8 cellular contexts compared by ENCODE assay signal in the genomic region with DNA sequence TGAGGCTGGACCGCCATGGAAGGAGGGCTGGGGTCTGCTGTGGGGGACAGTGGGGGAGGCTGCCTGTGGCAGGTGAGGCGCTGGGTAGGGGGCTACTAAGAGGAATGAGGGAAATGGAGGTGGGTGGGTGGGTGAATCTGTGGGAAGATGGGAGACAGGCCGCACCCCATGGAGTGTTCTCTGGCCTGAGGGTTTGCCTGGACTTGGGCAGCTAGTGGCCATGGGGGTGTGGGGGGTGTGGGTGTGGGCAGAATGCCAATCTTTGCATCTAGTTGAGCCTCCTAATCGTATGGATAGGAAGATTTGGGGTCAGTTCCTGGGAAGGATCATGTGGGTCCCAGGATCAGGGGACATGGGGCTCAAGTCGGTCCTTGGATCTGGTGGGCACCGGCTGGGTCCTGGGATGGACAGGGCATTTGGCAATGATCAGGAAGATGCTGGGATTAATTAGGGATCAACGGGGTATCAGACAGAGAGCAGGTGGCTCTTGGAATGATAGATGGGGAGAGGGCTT. TPM values are rescaled to one million over a fixed set of nuclear protein-coding genes. Genes with fewer than 3 reads are reported as not detected.
DNase-seq lines count a peak whose midpoint lies in the region; ATAC-seq and TF ChIP-seq lines count a peak whose summit lies in the region.

No MANE protein-coding gene starts in this region.

- H3K27ac ChIP-seq in CD4-positive, alpha-beta memory T cell (ENCODE audit: low read depth, low read length) = peak overlapping the region; percentile 70
- H3K27ac ChIP-seq in MM.1S (ENCODE audit: low read length) (no peak overlapping the region), neural progenitor cell (no peak overlapping the region)
- peak overlapping the region; percentile 80 for H3K27ac ChIP-seq in effector memory CD4-positive, alpha-beta T cell (ENCODE audit: insufficient read depth, low read length, poor library complexity, severe bottlenecking)

- peak overlapping the region; percentile 90 to 94 (median 92) for H3K4me3 Mint-ChIP-seq in CD4-positive, alpha-beta memory T cell
- H3K4me3 Mint-ChIP-seq in neural progenitor cell = peak overlapping the region; percentile 91

- no peaks in the 10 kb centered on the region for H3K9me2 ChIP-seq in MM.1S (replicated peaks; ENCODE audit: insufficient read depth, low read length)

- H3K4me1 ChIP-seq in CD4-positive, alpha-beta memory T cell (ENCODE audit: insufficient read depth, low read length) = peaks cover 28% of the 10 kb centered on the region
- H3K4me1 ChIP-seq in MM.1S (ENCODE audit: low read length) = peaks cover 7% of the 10 kb centered on the region; the same call in 1 of the 2 replicates
- H3K4me1 ChIP-seq in effector memory CD4-positive, alpha-beta T cell (ENCODE audit: control insufficient read depth, insufficient read depth, low read length, poor library complexity, severe bottlenecking) = peaks cover 15% of the 10 kb centered on the region
- H3K4me1 ChIP-seq in neural progenitor cell = peaks cover 8% of the 10 kb centered on the region

- peaks cover 4% of the 10 kb centered on the region for H3K36me3 ChIP-seq in CD4-positive, alpha-beta memory T cell (ENCODE audit: insufficient read depth, low read length)
- no peaks in the 10 kb centered on the region for H3K36me3 ChIP-seq in MM.1S (replicated peaks; ENCODE audit: insufficient read depth, low read length)
- peaks cover 15% of the 10 kb centered on the region for H3K36me3 ChIP-seq in effector memory CD4-positive, alpha-beta T cell (ENCODE audit: control insufficient read depth, insufficient read depth, low read length)
- H3K36me3 ChIP-seq in neural progenitor cell = no peaks in the 10 kb centered on the region

- H3F3A ChIP-seq in MM.1S (ENCODE audit: insufficient read depth, low read length) = peaks cover 6% of the 10 kb centered on the region; the same call in 1 of the 2 replicates
- H3F3A ChIP-seq in neural progenitor cell (ENCODE audit: low read depth) = peaks cover 20% of the 10 kb centered on the region

- H3K9me3 ChIP-seq in CD4-positive, alpha-beta memory T cell (ENCODE audit: control insufficient read depth in 1 of 2, low read length in 2 of 2) = no peaks in the 10 kb centered on the region
- no peaks in the 10 kb centered on the region for H3K9me3 ChIP-seq in MM.1S (replicated peaks; ENCODE audit: insufficient read depth, low read length)
- no peaks in the 10 kb centered on the region for H3K9me3 ChIP-seq in effector memory CD4-positive, alpha-beta T cell (ENCODE audit: control insufficient read depth, low read length)
- H3K9me3 ChIP-seq in neural progenitor cell (ENCODE audit: low read depth) = no peaks in the 10 kb centered on the region

- CTCF ChIA-PET in CD4-positive, alpha-beta memory T cell (lab: Charles Lee; ENCODE audit: partially characterized antibody) = interaction anchor here (1.7 kb wide), 1 partner anchor 15 kb away, joined by 4 read pairs; no protein-coding TSS in a partner anchor

- H3K79me2 ChIP-seq in MM.1S (ENCODE audit: low read length) = peaks cover 21% of the 10 kb centered on the region
- H3K79me2 ChIP-seq in neural progenitor cell (ENCODE audit: low read depth) = peaks cover 10% of the 10 kb centered on the region

- no peaks in the 10 kb centered on the region for H3K27me3 ChIP-seq in CD4-positive, alpha-beta memory T cell (ENCODE audit: insufficient read depth, low read length)
- H3K27me3 ChIP-seq in MM.1S (replicated peaks; ENCODE audit: insufficient read depth, low read length) (no peaks in the 10 kb centered on the region), neural progenitor cell (no peaks in the 10 kb centered on the region)
- no peaks in the 10 kb centered on the region for H3K27me3 ChIP-seq in effector memory CD4-positive, alpha-beta T cell (replicated peaks; ENCODE audit: control insufficient read depth, insufficient read depth, low read length, poor library complexity, severe bottlenecking)

- intact Hi-C loops in CD4-positive, alpha-beta memory T cell (cut with micrococcal nuclease) = loop anchor here (10.0 kb wide), 1 partner anchor 91 kb away; the partner anchor contains the start of gene ENDOG

- peak overlapping the region; percentile 87 to 97 (median 95) for H3K27ac Mint-ChIP-seq in CD4-positive, alpha-beta memory T cell
- H3K27ac Mint-ChIP-seq in neural progenitor cell = no peak overlapping the region

- H3K4me2 ChIP-seq in MM.1S (ENCODE audit: low read depth, low read length) (peak overlapping the region; percentile 63), neural progenitor cell (peak overlapping the region; percentile 99)

- TF ChIP-seq CTCF in MM.1S (IDR thresholded peaks at IDR 0.05; ENCODE audit: low read length) (no peak), neural progenitor cell (IDR thresholded peaks at IDR 0.05) (no peak)

- H4K20me1 ChIP-seq in MM.1S (ENCODE audit: insufficient read depth, low read length) (no peaks in the 10 kb centered on the region), neural progenitor cell (ENCODE audit: low read depth) (no peaks in the 10 kb centered on the region)

- peaks cover 23 to 45% (median 32%) of the 10 kb centered on the region in 4 donors for H3K4me1 Mint-ChIP-seq in CD4-positive, alpha-beta memory T cell
- peaks cover 34% of the 10 kb centered on the region for H3K4me1 Mint-ChIP-seq in neural progenitor cell

- peak overlapping the region; percentile 68 for H2AFZ ChIP-seq in MM.1S (ENCODE audit: low read length)
- H2AFZ ChIP-seq in neural progenitor cell (replicated peaks) = peak overlapping the region; percentile 87

- H3K27me3 Mint-ChIP-seq in CD4-positive, alpha-beta memory T cell = no peaks in the 10 kb centered on the region
- peaks cover 9% of the 10 kb centered on the region for H3K27me3 Mint-ChIP-seq in neural progenitor cell (ENCODE audit: insufficient read depth, low read depth)

- peaks cover 0 to 17% of the 10 kb centered on the region in 2 donors for H3K36me3 Mint-ChIP-seq in CD4-positive, alpha-beta memory T cell
- H3K36me3 Mint-ChIP-seq in neural progenitor cell = peaks cover 2% of the 10 kb centered on the region

- no peak for DNase-seq in CD4-positive, alpha-beta memory T cell
- DNase-seq in MM.1S (no peak), neural progenitor cell (ENCODE audit: low spot score) (peak; percentile 29), UCSD-AML1 (lab: John Stamatoyannopoulos, UW; ENCODE audit: unreplicated experiment) (no peak), NCI-H187 (lab: John Stamatoyannopoulos, UW) (no peak), kidney glomerular epithelial cell (lab: John Stamatoyannopoulos, UW) (no peak)
- no peak for DNase-seq in effector memory CD4-positive, alpha-beta T cell

- ATAC-seq in HG02840 (IDR thresholded peaks at IDR 0.05; ENCODE audit: low FRiP score, unreplicated experiment) = no peak

- H3K4me3 ChIP-seq in CD4-positive, alpha-beta memory T cell (ENCODE audit: low read length in 2 of 2) = peak overlapping the region; percentile 79 to 95
- H3K4me3 ChIP-seq in MM.1S (ENCODE audit: low read length) = peak overlapping the region; percentile 78
- peak overlapping the region; percentile 81 for H3K4me3 ChIP-seq in effector memory CD4-positive, alpha-beta T cell (ENCODE audit: insufficient read depth, low read depth, low read length, poor library complexity, severe bottlenecking)
- H3K4me3 ChIP-seq in neural progenitor cell = peak overlapping the region; percentile 90

- peaks cover 0 to 8% (median 0%) of the 10 kb centered on the region in 8 donors for H3K9me3 Mint-ChIP-seq in CD4-positive, alpha-beta memory T cell
- H3K9me3 Mint-ChIP-seq in neural progenitor cell = no peaks in the 10 kb centered on the region

- peak overlapping the region; percentile 85 for H3K9ac ChIP-seq in MM.1S (ENCODE audit: low read length)
- H3K9ac ChIP-seq in neural progenitor cell = peak overlapping the region; percentile 65

- POLR2A ChIA-PET in CD4-positive, alpha-beta memory T cell (lab: Charles Lee; ENCODE audit: partially characterized antibody) = interaction anchor here (1.0 to 3.7 kb wide), 21 partner anchors 8 to 357 kb away, joined by 3 to 37 read pairs (median 5); partner anchors contain the start of genes DYNC2I2, ENDOG, MIGA2 and SET

RNA-seq across cellular contexts. Expression of gene ZDHHC12, which starts 0.5 kb away (rescaled TPM):
- total RNA-seq in CD4-positive, alpha-beta memory T cell = 10 to 100 TPM; 24.6 to 25.7 TPM
- 10 to 100 TPM; 57.6 to 75.7 TPM for polyA plus RNA-seq in CD4-positive, alpha-beta memory T cell
- total RNA-seq in neural progenitor cell (ENCODE audit: low replicate concordance) = 16.8 and 53.9 TPM in 2 replicates

RNA-seq across cellular contexts. Expression of gene PKN3, which starts 21.1 kb away (rescaled TPM):
- total RNA-seq in CD4-positive, alpha-beta memory T cell = 1 to 10 TPM; 1.7 to 2.6 TPM
- polyA plus RNA-seq in CD4-positive, alpha-beta memory T cell = 1 to 10 TPM in 1 of 2 donors, under 1 TPM in 1; 0.48 to 1.3 TPM
- total RNA-seq in neural progenitor cell (ENCODE audit: low replicate concordance) = 4.4 and 16.1 TPM in 2 replicates

RNA-seq across cellular contexts. Expression of gene SET, which starts 34.4 kb away (rescaled TPM):
- total RNA-seq in CD4-positive, alpha-beta memory T cell = 100 to 1,000 TPM; 261 to 264 TPM
- polyA plus RNA-seq in CD4-positive, alpha-beta memory T cell = 100 to 1,000 TPM; 132 to 191 TPM
- total RNA-seq in neural progenitor cell (ENCODE audit: low replicate concordance) = 930 and 1,683 TPM in 2 replicates

RNA-seq across cellular contexts. Expression of gene ZER1, which starts 48.3 kb away (rescaled TPM):
- total RNA-seq in CD4-positive, alpha-beta memory T cell = 10 to 100 TPM; 37.9 to 44.2 TPM
- 10 to 100 TPM; 35.6 to 41.1 TPM for polyA plus RNA-seq in CD4-positive, alpha-beta memory T cell
- total RNA-seq in neural progenitor cell (ENCODE audit: low replicate concordance) = 14.7 and 28.2 TPM in 2 replicates

Comparison
In these comparisons a context has a peak if more than half of its experiments do, and no peak if none do; other contexts are left out.
1. H3K27ac ChIP-seq: peak in CD4-positive, alpha-beta memory T cell (single experiment) and effector memory CD4-positive, alpha-beta T cell (single experiment); none in MM.1S (single experiment) and neural progenitor cell (single experiment).
2. Peak in every context shown above with its lines, with median percentiles within 50 percentile points of each other: H3K4me3 ChIP-seq.